In genomic region chr11:117795726-117796455, GRCh38 we compare ENCODE assay signal across 1 cellular context.
TF ChIP-seq lines count a peak whose summit lies in the region.

No MANE protein-coding gene starts in this region.

TF ChIP-seq in SK-N-SH, 30 proteins besides CTCF, POLR2A, EP300 and RAD21 (continued from another document):
- TF ChIP-seq RXRA (IDR thresholded peaks at IDR 0.05; ENCODE audit: borderline replicate concordance, low read depth) (no peak), USF2 (IDR thresholded peaks at IDR 0.05; ENCODE audit: borderline replicate concordance, low read depth, low read length) (no peak), REST (IDR thresholded peaks at IDR 0.05; ENCODE audit: low read depth, low read length) (no peak), MXI1 (IDR thresholded peaks at IDR 0.05; ENCODE audit: low read depth, low read length) (no peak), MAX (IDR thresholded peaks at IDR 0.05; ENCODE audit: low read depth) (no peak), FOXJ3 (CRISPR knock-in tag; IDR thresholded peaks at IDR 0.05) (no peak), GABPA (IDR thresholded peaks at IDR 0.05; ENCODE audit: low read depth) (no peak), GATA2 (CRISPR knock-in tag; IDR thresholded peaks at IDR 0.05) (no peak), SIN3A (IDR thresholded peaks at IDR 0.05; ENCODE audit: borderline replicate concordance, low read depth, low read length) (no peak)
